17 cellular contexts compared by ENCODE assay signal in genomic region chr2:69744456-69744855, GRCh38. TPM values are rescaled to one million over a fixed set of nuclear protein-coding genes. Genes with fewer than 3 reads are reported as not detected.
DNase-seq lines count a peak whose midpoint lies in the region; FAIRE-seq and TF ChIP-seq lines count a peak whose summit lies in the region.
"Had no signal": no experiment of that assay in that cellular context is flagged by ENCODE, and none has a peak within 500 bp of the region (broad histone marks: within the 10 kb centered on the region; RNA-seq: fewer than 3 reads in every experiment).

No MANE protein-coding gene starts in this region.

- H3K9ac ChIP-seq in astrocyte (ENCODE audit: low read length) (no peak overlapping the region), smooth muscle cell (ENCODE audit: low read depth) (no peak overlapping the region)

- POLR2A ChIA-PET in Caco-2 (lab: Charles Lee): no interaction called here

- H3K4me2 ChIP-seq in astrocyte (ENCODE audit: low read length) (no peak overlapping the region), hepatocyte (peak overlapping the region; percentile 86), smooth muscle cell (no peak overlapping the region)

- peak overlapping the region; percentile 1; the same call in 1 of the 2 replicates for H3K4me3 ChIP-seq in Caco-2 (ENCODE audit: low read depth, low read length)
- H3K4me3 ChIP-seq in astrocyte (ENCODE audit: insufficient read depth, low read depth, low read length): no peak overlapping the region
- no peak overlapping the region for H3K4me3 ChIP-seq in hepatocyte
- peak overlapping the region; percentile 31 for H3K4me3 ChIP-seq in smooth muscle cell
- H3K4me3 ChIP-seq: HAP-1 had no signal

- H3K36me3 Mint-ChIP-seq in Caco-2 (ENCODE audit: insufficient read depth, unreplicated experiment) (peaks cover 21% of the 10 kb centered on the region), astrocyte (ENCODE audit: low read depth, unreplicated experiment) (peaks cover 15% of the 10 kb centered on the region)

- H2AFZ ChIP-seq in astrocyte (ENCODE audit: low read depth, low read length): no peak overlapping the region
- H2AFZ ChIP-seq in hepatocyte: no peak overlapping the region
- H2AFZ ChIP-seq in smooth muscle cell (ENCODE audit: low read depth): no peak overlapping the region

- peaks cover 20% of the 10 kb centered on the region for H3K4me1 ChIP-seq in Caco-2
- peaks cover 4% of the 10 kb centered on the region for H3K4me1 ChIP-seq in astrocyte (ENCODE audit: insufficient read depth, low read length)
- peaks cover 8% of the 10 kb centered on the region for H3K4me1 ChIP-seq in hepatocyte (ENCODE audit: insufficient read depth)
- H3K4me1 ChIP-seq in smooth muscle cell (ENCODE audit: low read depth): no peaks in the 10 kb centered on the region

- WGBS in hepatocyte (ENCODE audit: low lambda C conversion rate, missing lambda C conversion rate): 35% methylated on average over 3 of the region's 3 CpGs
- 44% methylated on average over 3 of the region's 3 CpGs for WGBS in smooth muscle cell (ENCODE audit: low lambda C conversion rate)

- H3K4me1 Mint-ChIP-seq in Caco-2 (ENCODE audit: low read depth, unreplicated experiment) (peaks cover 30% of the 10 kb centered on the region), astrocyte (ENCODE audit: low read depth, unreplicated experiment) (peaks cover 13% of the 10 kb centered on the region)

- no peak overlapping the region for H3K27ac ChIP-seq in astrocyte (ENCODE audit: low read depth, low read length)
- peak overlapping the region; percentile 98 for H3K27ac ChIP-seq in hepatocyte
- no peak overlapping the region for H3K27ac ChIP-seq in smooth muscle cell (ENCODE audit: low read depth)
- H3K27ac ChIP-seq: BLaER1 treated with 17β-estradiol and CSF1 and Interleukin-3, amounts not matched to agents 10 nM and 100 nM had no signal

- H3K27me3 Mint-ChIP-seq in Caco-2 (ENCODE audit: insufficient read depth, unreplicated experiment) (no peaks in the 10 kb centered on the region), astrocyte (ENCODE audit: low read depth, unreplicated experiment) (no peaks in the 10 kb centered on the region)

- peaks cover 25% of the 10 kb centered on the region for H3K79me2 ChIP-seq in astrocyte (ENCODE audit: insufficient read depth, low read length)
- H3K79me2 ChIP-seq in hepatocyte: peaks cover 74% of the 10 kb centered on the region
- H3K79me2 ChIP-seq in smooth muscle cell (ENCODE audit: low read depth): peaks cover 35% of the 10 kb centered on the region

- no peak for FAIRE-seq in astrocyte (lab: Jason Lieb, UNC)
- no peak for FAIRE-seq in frontal cortex (lab: Jason Lieb, UNC)
- FAIRE-seq: GM18507, RCC 7860 had no signal

- H3K9me3 Mint-ChIP-seq in Caco-2 (ENCODE audit: unreplicated experiment) (no peaks in the 10 kb centered on the region), astrocyte (ENCODE audit: unreplicated experiment) (no peaks in the 10 kb centered on the region)

- H3K36me3 ChIP-seq in Caco-2 (ENCODE audit: control insufficient read depth, insufficient read depth, low read length) (peaks cover 2% of the 10 kb centered on the region), astrocyte (ENCODE audit: insufficient read depth, low read length) (no peaks in the 10 kb centered on the region), hepatocyte (replicated peaks; ENCODE audit: insufficient read depth, low read depth) (no peaks in the 10 kb centered on the region), smooth muscle cell (ENCODE audit: low read depth) (no peaks in the 10 kb centered on the region)
- H3K36me3 ChIP-seq: HAP-1 had no signal

- H3K4me3 Mint-ChIP-seq in Caco-2 (ENCODE audit: unreplicated experiment) (no peak overlapping the region), astrocyte (ENCODE audit: unreplicated experiment) (peak overlapping the region; percentile 65)

- no peaks in the 10 kb centered on the region for H3K9me2 ChIP-seq in hepatocyte (replicated peaks; ENCODE audit: insufficient read depth)

- DNase-seq in Caco-2 (no peak), astrocyte (ENCODE audit: low read depth) (no peak), hepatocyte (ENCODE audit: low spot score) (no peak), smooth muscle cell (lab: John Stamatoyannopoulos, UW; ENCODE audit: unreplicated experiment) (no peak), NCI-H1417 treated with DMSO at 0.1 percent for 48 hours (lab: John Stamatoyannopoulos, UW) (no peak), frontal cortex (ENCODE audit: low spot score in 2 of 2) (no peak)
- DNase-seq in stimulated activated CD4-positive, alpha-beta T cell treated with anti-CD3 and anti-CD28 coated beads, Interleukin-2, amount 100 ng/mL, for 48 hours: no peak
- DNase-seq: Kasumi-1, NCI-H1417, NCI-H2029, NCI-H2171 treated with DMSO at 0.1 percent for 48 hours, NCI-H774, SHP77 had no signal

- no TSS peak for BruUV-seq in Caco-2 (replicated peaks; lab: Mats Ljungman, UMichigan)

- H3F3A ChIP-seq in smooth muscle cell (ENCODE audit: low read depth): no peaks in the 10 kb centered on the region

- intact Hi-C loops in Caco-2 (cut with micrococcal nuclease; ENCODE audit: unreplicated experiment): no loop called here

- H3K9me3 ChIP-seq in Caco-2 (no peaks in the 10 kb centered on the region), astrocyte (ENCODE audit: insufficient read depth, low read depth, low read length) (no peaks in the 10 kb centered on the region), hepatocyte (ENCODE audit: low read depth) (no peaks in the 10 kb centered on the region), smooth muscle cell (replicated peaks; ENCODE audit: low read depth) (no peaks in the 10 kb centered on the region)
- H3K9me3 ChIP-seq: HAP-1 had no signal

- H4K20me1 ChIP-seq in astrocyte (ENCODE audit: insufficient read depth, low read length): peaks cover 34% of the 10 kb centered on the region
- peaks cover 2% of the 10 kb centered on the region for H4K20me1 ChIP-seq in hepatocyte (ENCODE audit: insufficient read depth, poor library complexity, severe bottlenecking)
- peaks cover 17% of the 10 kb centered on the region for H4K20me1 ChIP-seq in smooth muscle cell (ENCODE audit: low read depth)

- CTCF ChIA-PET in Caco-2 (lab: Charles Lee): interaction anchor here (1.3 kb wide), 2 partner anchors 20 to 72 kb away, joined by 3 to 7 read pairs; no protein-coding TSS in a partner anchor

- H3K27ac Mint-ChIP-seq in Caco-2 (ENCODE audit: unreplicated experiment) (peak overlapping the region; percentile 49), astrocyte (ENCODE audit: unreplicated experiment) (no peak overlapping the region)

- TF ChIP-seq CTCF in Caco-2 (IDR thresholded peaks at IDR 0.05; ENCODE audit: insufficient read depth in 1 of 2, low read depth in 1 of 2, low read length in 1 of 2, severe bottlenecking in 1 of 2, unreplicated experiment in 1 of 2) (no peak), astrocyte (IDR thresholded peaks at IDR 0.05; ENCODE audit: insufficient read depth, low read depth, low read length) (no peak), hepatocyte (IDR thresholded peaks at IDR 0.05; ENCODE audit: poor library complexity) (no peak), smooth muscle cell (IDR thresholded peaks at IDR 0.05; ENCODE audit: borderline replicate concordance, insufficient read depth, poor library complexity, severe bottlenecking) (no peak)

- no peaks in the 10 kb centered on the region for H3K27me3 ChIP-seq in Caco-2 (replicated peaks; ENCODE audit: control insufficient read depth, insufficient read depth, low read length)
- no peaks in the 10 kb centered on the region for H3K27me3 ChIP-seq in astrocyte (ENCODE audit: insufficient read depth, low read length)
- H3K27me3 ChIP-seq in hepatocyte: no peaks in the 10 kb centered on the region
- no peaks in the 10 kb centered on the region for H3K27me3 ChIP-seq in smooth muscle cell (ENCODE audit: low read depth)
- H3K27me3 ChIP-seq: BLaER1 treated with 17β-estradiol and CSF1 and Interleukin-3, amounts not matched to agents 10 nM and 100 nM had no signal

RNA-seq across cellular contexts. Expression of gene ANXA4, which starts 2.5 kb away (rescaled TPM):
- 90.8 and 92.0 TPM in 2 replicates for total RNA-seq in Caco-2 (2022)
- total RNA-seq in astrocyte: 122 and 132 TPM in 2 replicates
- 98.8 and 107 TPM in 2 replicates for total RNA-seq in hepatocyte
- polyA plus RNA-seq in hepatocyte: 191 and 231 TPM in 2 replicates
- total RNA-seq in smooth muscle cell: 13.3 and 14.7 TPM in 2 replicates
- polyA plus RNA-seq in smooth muscle cell: 32.8 and 56.6 TPM in 2 replicates
- 2.4 TPM for total RNA-seq in frontal cortex

Comparison
In these comparisons a context has a peak if more than half of its experiments do, and no peak if none do; other contexts are left out.
1. H3K4me3 ChIP-seq: peak in Caco-2 (single experiment) and smooth muscle cell (single experiment); none in astrocyte (single experiment) and hepatocyte (single experiment).